9 cellular contexts compared by ENCODE assay signal in the genomic region with DNA sequence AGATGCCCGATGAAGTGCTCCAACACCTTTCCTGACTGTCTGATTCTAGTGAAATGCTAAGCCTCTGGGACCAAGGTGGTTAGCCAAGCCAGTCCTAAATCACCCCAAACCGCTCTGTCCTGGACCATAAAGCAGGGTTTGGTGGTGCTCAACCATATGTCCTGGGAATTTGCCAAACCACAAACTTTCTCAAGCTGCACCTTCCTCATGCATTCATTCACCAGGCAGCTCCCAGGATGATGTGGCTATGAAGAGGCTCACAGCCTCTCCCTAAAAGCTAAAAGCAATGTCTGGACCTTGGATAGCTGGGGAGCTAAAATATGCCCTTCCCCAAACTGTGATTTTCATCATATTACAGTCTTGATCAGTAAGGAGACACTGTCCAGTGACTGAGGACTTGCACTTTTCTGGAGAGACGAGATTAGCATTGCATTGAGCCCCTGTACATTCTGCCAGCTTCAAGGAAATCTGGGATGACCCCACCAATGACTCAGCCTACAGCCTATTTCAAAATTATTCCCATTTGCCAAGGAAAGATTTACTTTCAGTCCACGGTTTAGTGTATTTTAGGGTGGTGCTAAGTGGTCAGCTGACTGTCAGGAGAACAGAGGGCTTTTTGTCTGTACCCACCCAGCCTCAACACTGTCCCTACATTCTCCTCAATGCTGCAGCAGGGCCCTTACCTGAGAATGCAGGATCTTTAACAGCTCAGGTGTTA. TPM values are rescaled to one million over a fixed set of nuclear protein-coding genes. Genes with fewer than 3 reads are reported as not detected.
"Had no signal": no experiment of that assay in that cellular context is flagged by ENCODE, and none has a peak within 500 bp of the region (broad histone marks: within the 10 kb centered on the region; RNA-seq: fewer than 3 reads in every experiment).

No MANE protein-coding gene starts in this region.

RNA-seq across cellular contexts. Expression of a gene that starts 15.6 kb away (rescaled TPM):
- total RNA-seq: activated T-helper 17 cell treated with anti-CD3 and anti-CD28 coated beads, Interleukin-2, amount 50 U/mL, for 72 hours; ascending aorta; esophagus mucosa; glomerular endothelial cell; left ventricle myocardium superior; natural killer cell treated with Interleukin-12 subunit alpha and Interleukin-12 subunit beta and Interleukin-15 and Interleukin-18, amount 100 ng/mL, for 72 hours; psoas muscle; sciatic nerve; upper lobe of right lung had no signal
- polyA plus RNA-seq: psoas muscle had no signal
